ENCODE assay signal across 13 cellular contexts in the genomic region with DNA sequence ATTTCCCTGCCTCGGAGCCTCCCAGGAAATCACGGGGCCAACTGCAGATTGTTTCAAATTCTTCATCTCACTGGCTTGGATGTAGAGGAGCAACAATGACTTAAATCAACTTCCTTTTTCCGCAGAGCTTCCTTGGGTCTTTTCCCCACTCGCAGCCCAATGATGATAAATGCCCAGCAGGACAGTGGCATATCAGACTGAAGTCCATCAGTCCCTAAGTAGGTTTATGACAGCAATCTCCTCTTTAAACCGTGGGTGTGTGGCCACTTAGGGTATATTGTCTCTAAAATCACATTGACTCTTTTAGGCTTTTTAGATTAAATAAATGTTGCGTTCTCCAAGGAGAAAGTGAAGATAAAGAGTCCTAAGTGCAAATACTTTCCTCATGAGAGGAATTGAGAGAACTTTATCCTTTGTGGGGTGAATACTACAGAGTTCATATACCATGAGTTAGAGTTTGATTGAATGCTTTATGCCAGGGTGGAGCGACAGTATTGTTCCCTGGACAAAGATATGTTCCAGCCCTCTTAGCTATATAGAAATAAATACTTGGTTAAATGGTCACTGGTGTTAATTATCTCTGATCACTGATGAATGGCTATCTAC. TPM values are rescaled to one million over a fixed set of nuclear protein-coding genes. Genes with fewer than 3 reads are reported as not detected.
DNase-seq lines count a peak whose midpoint lies in the region; ATAC-seq and TF ChIP-seq lines count a peak whose summit lies in the region.
"Had no signal": no experiment of that assay in that cellular context is flagged by ENCODE, and none has a peak within 500 bp of the region (broad histone marks: within the 10 kb centered on the region; RNA-seq: fewer than 3 reads in every experiment).

No MANE protein-coding gene starts in this region.

- H3K4me1 Mint-ChIP-seq in activated T-cell treated with anti-CD3 and anti-CD28 coated beads, Interleukin-2, amount 50 U/mL, for 72 hours (ENCODE audit: low read depth): peaks cover 52% of the 10 kb centered on the region
- peaks cover 61% of the 10 kb centered on the region for H3K4me1 Mint-ChIP-seq in activated T-cell treated with anti-CD3 and anti-CD28 coated beads, Interleukin-2, amount 50 U/mL, for 24 hours (ENCODE audit: low read depth)
- H3K4me1 Mint-ChIP-seq in effector memory CD8-positive, alpha-beta T cell (ENCODE audit: low read depth in 2 of 2): peaks cover 34 to 71% of the 10 kb centered on the region in 2 donors
- no peaks in the 10 kb centered on the region for H3K4me1 Mint-ChIP-seq in chondrocyte (ENCODE audit: low read depth)

- WGBS in hepatocyte (ENCODE audit: low lambda C conversion rate, missing lambda C conversion rate): 74% methylated on average over 7 of the region's 7 CpGs

- H3K27ac Mint-ChIP-seq in activated T-cell treated with anti-CD3 and anti-CD28 coated beads, Interleukin-2, amount 50 U/mL, for 72 hours: peak overlapping the region; percentile 80
- no peak overlapping the region for H3K27ac Mint-ChIP-seq in activated T-cell treated with anti-CD3 and anti-CD28 coated beads, Interleukin-2, amount 50 U/mL, for 24 hours
- peak overlapping the region; percentile 35 to 85 for H3K27ac Mint-ChIP-seq in effector memory CD8-positive, alpha-beta T cell
- H3K27ac Mint-ChIP-seq in chondrocyte (ENCODE audit: unreplicated experiment): no peak overlapping the region
- H3K27ac Mint-ChIP-seq: GM23338 had no signal

- no peaks in the 10 kb centered on the region for H3K27me3 Mint-ChIP-seq in activated T-cell treated with anti-CD3 and anti-CD28 coated beads, Interleukin-2, amount 50 U/mL, for 72 hours (ENCODE audit: low read depth)
- no peaks in the 10 kb centered on the region for H3K27me3 Mint-ChIP-seq in activated T-cell treated with anti-CD3 and anti-CD28 coated beads, Interleukin-2, amount 50 U/mL, for 24 hours
- H3K27me3 Mint-ChIP-seq in effector memory CD8-positive, alpha-beta T cell: no peaks in the 10 kb centered on the region
- H3K27me3 Mint-ChIP-seq in chondrocyte (ENCODE audit: low read depth): no peaks in the 10 kb centered on the region

- H3K36me3 ChIP-seq in mucosa of rectum (ENCODE audit: control insufficient read depth in 2 of 2, insufficient read depth in 2 of 2, low read length in 2 of 2) (no peaks in the 10 kb centered on the region), hepatocyte (replicated peaks; ENCODE audit: insufficient read depth, low read depth) (no peaks in the 10 kb centered on the region)

- no peak overlapping the region for H3K4me3 Mint-ChIP-seq in activated T-cell treated with anti-CD3 and anti-CD28 coated beads, Interleukin-2, amount 50 U/mL, for 72 hours
- H3K4me3 Mint-ChIP-seq in activated T-cell treated with anti-CD3 and anti-CD28 coated beads, Interleukin-2, amount 50 U/mL, for 24 hours: no peak overlapping the region
- H3K4me3 Mint-ChIP-seq in effector memory CD8-positive, alpha-beta T cell: no peak overlapping the region
- no peak overlapping the region for H3K4me3 Mint-ChIP-seq in chondrocyte (ENCODE audit: unreplicated experiment)
- H3K4me3 Mint-ChIP-seq: GM23338 had no signal

- H3K9me3 Mint-ChIP-seq in activated T-cell treated with anti-CD3 and anti-CD28 coated beads, Interleukin-2, amount 50 U/mL, for 72 hours: peaks cover 0 to 2% of the 10 kb centered on the region in 2 donors
- H3K9me3 Mint-ChIP-seq in activated T-cell treated with anti-CD3 and anti-CD28 coated beads, Interleukin-2, amount 50 U/mL, for 24 hours: no peaks in the 10 kb centered on the region
- H3K9me3 Mint-ChIP-seq in effector memory CD8-positive, alpha-beta T cell: no peaks in the 10 kb centered on the region
- peaks cover 5% of the 10 kb centered on the region for H3K9me3 Mint-ChIP-seq in chondrocyte (ENCODE audit: low read depth)
- H3K9me3 Mint-ChIP-seq: GM23338 had no signal

- H3K4me1 ChIP-seq in mucosa of rectum (ENCODE audit: control insufficient read depth in 2 of 2, insufficient read depth in 2 of 2, low read length in 2 of 2): peaks cover 18 to 31% of the 10 kb centered on the region in 2 donors
- no peaks in the 10 kb centered on the region for H3K4me1 ChIP-seq in foreskin keratinocyte
- H3K4me1 ChIP-seq in hepatocyte (ENCODE audit: insufficient read depth): peaks cover 19% of the 10 kb centered on the region

- H3K27ac ChIP-seq in mucosa of rectum (ENCODE audit: low read depth in 2 of 2, low read length in 2 of 2) (peak overlapping the region; percentile 53 to 69), foreskin keratinocyte (no peak overlapping the region), hepatocyte (no peak overlapping the region)
- H3K27ac ChIP-seq: 22Rv1 had no signal

- H3K4me3 ChIP-seq in mucosa of rectum (ENCODE audit: low read length in 2 of 2) (no peak overlapping the region), hepatocyte (no peak overlapping the region)
- H3K4me3 ChIP-seq: GM23338 had no signal

- no peaks in the 10 kb centered on the region for H3K27me3 ChIP-seq in mucosa of rectum (ENCODE audit: control insufficient read depth in 2 of 2, insufficient read depth in 2 of 2, low read length in 2 of 2)
- peaks cover 7% of the 10 kb centered on the region for H3K27me3 ChIP-seq in foreskin keratinocyte
- no peaks in the 10 kb centered on the region for H3K27me3 ChIP-seq in hepatocyte

- H3K9ac ChIP-seq in mucosa of rectum (ENCODE audit: low read depth in 1 of 2, low read length in 2 of 2): no peak overlapping the region

- H2AFZ ChIP-seq in hepatocyte: no peak overlapping the region
- H2AFZ ChIP-seq: GM23338 had no signal

- no peaks in the 10 kb centered on the region for H3K9me2 ChIP-seq in hepatocyte (replicated peaks; ENCODE audit: insufficient read depth)

- no peak for DNase-seq in activated T-cell treated with anti-CD3 and anti-CD28 coated beads, Interleukin-2, amount 50 U/mL, for 72 hours
- no peak for DNase-seq in activated T-cell treated with anti-CD3 and anti-CD28 coated beads, Interleukin-2, amount 50 U/mL, for 24 hours
- DNase-seq in effector memory CD8-positive, alpha-beta T cell: no peak
- no peak for DNase-seq in foreskin keratinocyte
- DNase-seq in chondrocyte (ENCODE audit: low spot score): no peak
- DNase-seq in hepatocyte (ENCODE audit: low spot score): no peak
- DNase-seq: DMS53, H7, IMR-90 had no signal

- peaks cover 11 to 25% of the 10 kb centered on the region in 2 donors for H3K36me3 Mint-ChIP-seq in activated T-cell treated with anti-CD3 and anti-CD28 coated beads, Interleukin-2, amount 50 U/mL, for 72 hours (ENCODE audit: insufficient read depth in 2 of 2)
- peaks cover 62% of the 10 kb centered on the region for H3K36me3 Mint-ChIP-seq in activated T-cell treated with anti-CD3 and anti-CD28 coated beads, Interleukin-2, amount 50 U/mL, for 24 hours (ENCODE audit: low read depth)
- peaks cover 27% of the 10 kb centered on the region for H3K36me3 Mint-ChIP-seq in effector memory CD8-positive, alpha-beta T cell (ENCODE audit: insufficient read depth)
- no peaks in the 10 kb centered on the region for H3K36me3 Mint-ChIP-seq in chondrocyte (ENCODE audit: low read depth)

- no peaks in the 10 kb centered on the region for H4K20me1 ChIP-seq in hepatocyte (ENCODE audit: insufficient read depth, poor library complexity, severe bottlenecking)

- no peak for TF ChIP-seq CTCF in foreskin keratinocyte (conservative IDR thresholded peaks at IDR 0.05)
- no peak for TF ChIP-seq CTCF in chondrocyte (IDR thresholded peaks at IDR 0.05)
- no peak for TF ChIP-seq CTCF in hepatocyte (IDR thresholded peaks at IDR 0.05; ENCODE audit: poor library complexity)

- peaks cover 2% of the 10 kb centered on the region for H3K79me2 ChIP-seq in hepatocyte

- no peak for ATAC-seq in activated T-cell treated with anti-CD3 and anti-CD28 coated beads, Interleukin-2, amount 50 U/mL, for 72 hours (replicated peaks in 1 of 2)
- no peak for ATAC-seq in effector memory CD8-positive, alpha-beta T cell (replicated peaks)
- ATAC-seq in foreskin keratinocyte: no peak
- no peak for ATAC-seq in HG02885 (IDR thresholded peaks at IDR 0.05; ENCODE audit: poor library complexity, unreplicated experiment)
- ATAC-seq: GM23338 had no signal

- no peak overlapping the region for H3K4me2 ChIP-seq in hepatocyte
- H3K4me2 ChIP-seq: GM23338 had no signal

- H3K9me3 ChIP-seq in mucosa of rectum (ENCODE audit: control insufficient read depth in 2 of 2, low read length in 2 of 2): no peaks in the 10 kb centered on the region
- no peaks in the 10 kb centered on the region for H3K9me3 ChIP-seq in hepatocyte (ENCODE audit: low read depth)

RNA-seq across cellular contexts. Expression of gene IQGAP2, which starts 59.1 kb away (rescaled TPM):
- total RNA-seq in activated T-cell treated with anti-CD3 and anti-CD28 coated beads, Interleukin-2, amount 50 U/mL, for 72 hours: 100 to 1,000 TPM in 1 of 2 donors, 10 to 100 TPM in 1; 78.0 to 108 TPM
- total RNA-seq in foreskin keratinocyte: 0.11 TPM in 1 of 2 replicates, not detected in the other
- polyA plus RNA-seq in foreskin keratinocyte: not detected in 2 replicates
- total RNA-seq in chondrocyte: 2.9 to 10.2 TPM (median 3.0 TPM) in 3 replicates
- total RNA-seq in hepatocyte: 60.3 and 78.9 TPM in 2 replicates
- polyA plus RNA-seq in hepatocyte: 34.5 and 37.2 TPM in 2 replicates

Comparison
In these comparisons a context has a peak if more than half of its experiments do, and no peak if none do; other contexts are left out.
1. H3K27ac Mint-ChIP-seq: peak in activated T-cell treated with anti-CD3 and anti-CD28 coated beads, Interleukin-2, amount 50 U/mL, for 72 hours (single experiment) and effector memory CD8-positive, alpha-beta T cell (2 of 2); none in activated T-cell treated with anti-CD3 and anti-CD28 coated beads, Interleukin-2, amount 50 U/mL, for 24 hours (single experiment) and chondrocyte (single experiment).
2. H3K27ac ChIP-seq: peak in mucosa of rectum (2 of 2); none in foreskin keratinocyte (single experiment) and hepatocyte (single experiment).